1 cellular context compared by ENCODE assay signal in the genomic region with DNA sequence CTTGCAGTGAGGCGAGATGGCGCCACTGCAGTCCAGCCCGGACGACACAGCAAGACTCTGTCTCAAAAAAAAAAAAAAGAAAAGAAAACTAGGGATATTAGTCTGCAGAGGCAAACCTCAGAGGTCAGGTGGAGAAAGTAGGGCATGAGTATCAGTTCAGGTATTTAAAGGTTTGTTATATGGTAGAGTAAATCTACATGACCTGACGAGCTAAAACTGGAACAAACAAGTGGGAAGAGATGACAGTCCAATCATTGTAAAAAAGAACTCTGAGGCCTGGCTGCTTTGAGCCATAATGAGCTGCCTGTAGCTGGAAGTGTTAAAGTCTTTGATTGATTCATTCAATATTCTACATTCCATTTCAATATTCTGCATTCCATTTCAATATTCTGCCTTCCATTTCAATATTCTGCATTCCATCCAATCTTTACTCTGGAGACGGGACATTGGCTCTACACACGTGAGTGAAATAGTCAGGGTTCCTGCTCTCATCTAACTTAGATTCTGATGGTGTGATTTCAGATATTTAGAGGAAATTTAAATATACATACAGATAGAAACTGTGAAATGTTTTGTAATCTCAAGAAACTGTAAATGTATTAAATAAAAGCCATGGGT.
TF ChIP-seq lines count a peak whose summit lies in the region.

No MANE protein-coding gene starts in this region.

TF ChIP-seq in HEK293T, 16 proteins besides CTCF, POLR2A, EP300 and RAD21 (continued from another document):
- TF ChIP-seq, protein P1, sequence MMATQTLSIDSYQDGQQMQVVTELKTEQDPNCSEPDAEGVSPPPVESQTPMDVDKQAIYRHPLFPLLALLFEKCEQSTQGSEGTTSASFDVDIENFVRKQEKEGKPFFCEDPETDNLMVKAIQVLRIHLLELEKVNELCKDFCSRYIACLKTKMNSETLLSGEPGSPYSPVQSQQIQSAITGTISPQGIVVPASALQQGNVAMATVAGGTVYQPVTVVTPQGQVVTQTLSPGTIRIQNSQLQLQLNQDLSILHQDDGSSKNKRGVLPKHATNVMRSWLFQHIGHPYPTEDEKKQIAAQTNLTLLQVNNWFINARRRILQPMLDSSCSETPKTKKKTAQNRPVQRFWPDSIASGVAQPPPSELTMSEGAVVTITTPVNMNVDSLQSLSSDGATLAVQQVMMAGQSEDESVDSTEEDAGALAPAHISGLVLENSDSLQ (IDR thresholded peaks at IDR 0.05) = no peak
- TF ChIP-seq BHLHE40 (IDR thresholded peaks at IDR 0.05; ENCODE audit: borderline replicate concordance) (no peak), SUZ12 (IDR thresholded peaks at IDR 0.05) (no peak), ARNT (IDR thresholded peaks at IDR 0.05) (no peak), FOXM1 (IDR thresholded peaks at IDR 0.05; ENCODE audit: borderline replicate concordance) (no peak), FOXA1 (IDR thresholded peaks at IDR 0.05) (no peak), ELF4 (IDR thresholded peaks at IDR 0.05) (no peak)
TF ChIP-seq in HEK293T: peak in this region for 0.
